8 cellular contexts compared by ENCODE assay signal in the genomic region with DNA sequence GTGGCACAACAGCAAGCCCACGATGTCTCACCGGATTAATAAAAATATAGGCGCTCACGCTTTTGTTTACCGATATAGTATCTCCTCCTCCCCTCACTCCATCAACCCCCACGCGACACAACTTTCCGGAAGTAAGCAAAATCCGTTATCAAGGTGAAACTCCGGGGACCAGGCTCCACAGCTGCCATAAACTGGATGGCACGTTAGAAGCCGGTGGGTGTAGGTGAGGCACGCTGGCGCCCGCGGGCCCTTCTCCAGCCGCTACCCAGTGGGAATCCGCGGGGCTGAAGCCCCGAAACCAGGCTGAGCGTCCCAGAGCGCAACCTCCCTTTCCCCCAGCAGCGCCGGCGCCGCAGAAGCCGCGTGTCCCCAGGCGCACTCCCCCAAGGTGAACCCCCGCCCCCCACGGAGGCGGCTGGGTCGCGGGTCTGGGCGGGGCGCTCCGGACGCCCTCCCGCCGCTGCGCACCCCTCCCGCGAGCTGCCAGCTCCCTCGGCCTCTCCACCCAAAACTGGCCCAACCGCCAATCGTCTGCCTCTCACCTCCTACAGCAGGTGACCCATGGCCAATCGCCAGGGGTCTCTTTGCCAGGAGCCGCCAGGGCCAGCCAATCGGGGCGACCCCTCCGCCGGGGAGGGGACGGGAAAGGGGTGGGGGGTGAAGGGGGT.
A peak's percentile ranks its signal among the peaks of the same experiment; 100 is the strongest.
DNase-seq lines count a peak whose midpoint lies in the region; ATAC-seq, FAIRE-seq and TF ChIP-seq lines count a peak whose summit lies in the region.

No MANE protein-coding gene starts in this region.

- TF ChIP-seq CTCF in WI38 (IDR thresholded peaks at IDR 0.05; ENCODE audit: low read depth, low read length), result no peak
- TF ChIP-seq CTCF in bronchial epithelial cell (IDR thresholded peaks at IDR 0.05; ENCODE audit: insufficient read depth, low read length, severe bottlenecking), result no peak
- peak in 1 of 11 experiments; percentile 7 for TF ChIP-seq CTCF in spleen (IDR thresholded peaks at IDR 0.05 in 8 of 11, conservative IDR thresholded peaks at IDR 0.05 in 3 of 11)

- H3K27ac ChIP-seq in ACC112 (ENCODE audit: low read depth, low read length) (peak overlapping the region; percentile 10; the same call in 1 of the 2 replicates), spleen (peak overlapping the region; percentile 61 to 92 (median 88))

- no peaks in the 10 kb centered on the region for H3K36me3 ChIP-seq in ACC112 (ENCODE audit: insufficient read depth, low read length)
- H3K36me3 ChIP-seq in bronchial epithelial cell (ENCODE audit: control insufficient read depth, insufficient read depth, low read length), result no peaks in the 10 kb centered on the region
- no peaks in the 10 kb centered on the region for H3K36me3 ChIP-seq in spleen

- DNase-seq in NCI-H2171 (lab: John Stamatoyannopoulos, UW), result peak; percentile 95
- DNase-seq in bronchial epithelial cell (ENCODE audit: low read depth), result peak; percentile 91
- peak; percentile 92 for DNase-seq in iris pigment epithelial cell (ENCODE audit: low read depth)
- DNase-seq in spleen, result peak; percentile 98

- intact Hi-C loops in spleen (cut with DNase I; ENCODE audit: low total_unique reads), result no loop called here

- FAIRE-seq in bronchial epithelial cell (lab: Jason Lieb, UNC), result no peak

- WGBS in spleen, 5 donors, result 0 to 2% (median 1%) methylated on average over 24 to 53 of the region's 53 CpGs

- H3K79me2 ChIP-seq in ACC112 (ENCODE audit: control insufficient read depth, insufficient read depth, low read length, unreplicated experiment), result peaks cover 34% of the 10 kb centered on the region

- ATAC-seq in GM18870 (IDR thresholded peaks at IDR 0.05; ENCODE audit: unreplicated experiment) (peak; percentile 86), HG03103 (IDR thresholded peaks at IDR 0.05; ENCODE audit: low read depth, unreplicated experiment) (peak; percentile 89)

- H3K4me1 ChIP-seq in ACC112 (ENCODE audit: control insufficient read depth, insufficient read depth, low read length, unreplicated experiment) (peaks cover 8% of the 10 kb centered on the region), spleen (peaks cover 5 to 76% (median 39%) of the 10 kb centered on the region in 6 donors)

- peak overlapping the region; percentile 84 for H3K4me3 ChIP-seq in ACC112 (ENCODE audit: low read depth, low read length)
- peak overlapping the region; percentile 64 for H3K4me3 ChIP-seq in WI38 (ENCODE audit: low read depth, low read length)
- peak overlapping the region; percentile 80 for H3K4me3 ChIP-seq in bronchial epithelial cell (ENCODE audit: low read depth, low read length)
- peak overlapping the region; percentile 55 to 79 (median 67) for H3K4me3 ChIP-seq in spleen

- TF ChIP-seq POLR2A in spleen (IDR thresholded peaks at IDR 0.05), result peak in 1 of 3 donors; percentile 23

- no peaks in the 10 kb centered on the region for H3K27me3 ChIP-seq in ACC112 (ENCODE audit: insufficient read depth, low read length)
- no peaks in the 10 kb centered on the region for H3K27me3 ChIP-seq in bronchial epithelial cell (ENCODE audit: control insufficient read depth, insufficient read depth, low read length)
- H3K27me3 ChIP-seq in spleen (replicated peaks in 1 of 7), result no peaks in the 10 kb centered on the region

- H2AFZ ChIP-seq in ACC112 (ENCODE audit: low read length, unreplicated experiment), result peak overlapping the region; percentile 84

- H3K9me3 ChIP-seq in spleen, result no peaks in the 10 kb centered on the region

Comparison
In these comparisons a context has a peak if more than half of its experiments do, and no peak if none do; other contexts are left out.
1. Peak in every context shown above with its lines: DNase-seq, ATAC-seq, H3K4me3 ChIP-seq and H3K27ac ChIP-seq.